ENCODE assay signal across 14 cellular contexts in genomic region chr1:81804320-81804719, GRCh38. TPM values are rescaled to one million over a fixed set of nuclear protein-coding genes. Genes with fewer than 3 reads are reported as not detected.
DNase-seq lines count a peak whose midpoint lies in the region; ATAC-seq and TF ChIP-seq lines count a peak whose summit lies in the region.
"Had no signal": no experiment of that assay in that cellular context is flagged by ENCODE, and none has a peak within 500 bp of the region (broad histone marks: within the 10 kb centered on the region; RNA-seq: fewer than 3 reads in every experiment).

No MANE protein-coding gene starts in this region.

- H3K27me3 ChIP-seq in HUES48 (ENCODE audit: control insufficient read depth, insufficient read depth, low read length) = no peaks in the 10 kb centered on the region
- H3K27me3 ChIP-seq in left lung = peaks cover 0 to 98% of the 10 kb centered on the region in 2 donors
- H3K27me3 ChIP-seq in spleen (replicated peaks in 1 of 7) = peaks cover 0 to 55% (median 28%) of the 10 kb centered on the region in 7 donors
- H3K27me3 ChIP-seq in foreskin keratinocyte = peaks cover 15% of the 10 kb centered on the region

- no peak overlapping the region for H3K9ac ChIP-seq in HUES48 (ENCODE audit: low read depth, low read length)

- no peak for TF ChIP-seq CTCF in coronary artery (IDR thresholded peaks at IDR 0.05)
- no peak for TF ChIP-seq CTCF in left lung (IDR thresholded peaks at IDR 0.05)
- no peak for TF ChIP-seq CTCF in spleen (IDR thresholded peaks at IDR 0.05 in 8 of 11, conservative IDR thresholded peaks at IDR 0.05 in 3 of 11)
- no peak for TF ChIP-seq CTCF in foreskin keratinocyte (conservative IDR thresholded peaks at IDR 0.05)

- H3K9me3 ChIP-seq in HUES48 (ENCODE audit: control insufficient read depth, insufficient read depth, low read length) (no peaks in the 10 kb centered on the region), left lung (no peaks in the 10 kb centered on the region), spleen (no peaks in the 10 kb centered on the region)
- H3K9me3 ChIP-seq: uterus had no signal

- ATAC-seq in left lung (no peak), foreskin keratinocyte (no peak)
- ATAC-seq: natural killer cell treated with Interleukin-12 subunit alpha and Interleukin-12 subunit beta and Interleukin-15 and Interleukin-18, amount 100 ng/mL, for 72 hours had no signal

- 43 to 51% (median 49%) methylated on average over 2 of the region's 2 CpGs for WGBS in spleen, 5 donors

- peak overlapping the region; percentile 86 for H3K27ac ChIP-seq in HUES48 (ENCODE audit: low read depth, low read length)
- peak overlapping the region; percentile 98 to 99 for H3K27ac ChIP-seq in coronary artery
- H3K27ac ChIP-seq in left lung = peak overlapping the region; percentile 56 to 98
- H3K27ac ChIP-seq in spleen = peak overlapping the region in 7 of 8 donors; percentile 89 to 93 (median 91)
- no peak overlapping the region for H3K27ac ChIP-seq in foreskin keratinocyte
- H3K27ac ChIP-seq: SK-N-MC had no signal

- no peaks in the 10 kb centered on the region for H3K36me3 ChIP-seq in HUES48 (ENCODE audit: control insufficient read depth, insufficient read depth, low read length)
- H3K36me3 ChIP-seq in left lung = no peaks in the 10 kb centered on the region
- no peaks in the 10 kb centered on the region for H3K36me3 ChIP-seq in spleen
- H3K36me3 ChIP-seq: uterus had no signal

- no peak for TF ChIP-seq POLR2A in spleen (IDR thresholded peaks at IDR 0.05)

- peaks cover 53% of the 10 kb centered on the region for H3K4me1 ChIP-seq in HUES48 (ENCODE audit: control insufficient read depth, insufficient read depth, low read length)
- H3K4me1 ChIP-seq in left lung = no peaks in the 10 kb centered on the region
- H3K4me1 ChIP-seq in spleen = peaks cover 0 to 35% (median 22%) of the 10 kb centered on the region in 6 donors
- H3K4me1 ChIP-seq in foreskin keratinocyte = peaks cover 6% of the 10 kb centered on the region
- H3K4me1 ChIP-seq: uterus had no signal

- intact Hi-C loops in left lung (cut with DNase I) = no loop called here
- intact Hi-C loops in spleen (cut with DNase I; ENCODE audit: low total_unique reads) = no loop called here

- H3K4me3 ChIP-seq in HUES48 (ENCODE audit: low read depth, low read length) (peak overlapping the region; percentile 99), coronary artery (peak overlapping the region; percentile 97), left lung (peak overlapping the region; percentile 57 to 63), spleen (peak overlapping the region in 7 of 8 donors; percentile 12 to 76 (median 58))

- DNase-seq in coronary artery (ENCODE audit: low spot score) = no peak
- DNase-seq in left lung = no peak
- DNase-seq in spleen = no peak
- no peak for DNase-seq in foreskin keratinocyte
- DNase-seq in stimulated activated CD4-positive, alpha-beta T cell treated with anti-CD3 and anti-CD28 coated beads, Interleukin-4, amount 100 ng/mL, for 4 hours = no peak
- DNase-seq in AG20443 (ENCODE audit: low spot score) = no peak
- no peak for DNase-seq in COLO668 (lab: John Stamatoyannopoulos, UW; ENCODE audit: unreplicated experiment)
- DNase-seq: activated CD4-positive, alpha-beta memory T cell treated with anti-CD3 and anti-CD28 coated beads, Interleukin-2, amount 10 ng/mL, durations not matched to agents 7 days and 5 days; DMS79; NCI-H226; uterus had no signal

RNA-seq across cellular contexts. Expression of gene ADGRL2, which starts 3.6 kb away (rescaled TPM):
- total RNA-seq in left lung = 100 to 1,000 TPM in 1 of 2 donors, 10 to 100 TPM in 1; 78.8 to 106 TPM
- 100 to 1,000 TPM in 2 of 7 donors, 10 to 100 TPM in 5; 36.9 to 115 (median 84.3) TPM for total RNA-seq in spleen
- polyA plus RNA-seq in spleen = 1 to 10 TPM; 5.4 to 7.8 (median 7.1) TPM
- total RNA-seq in foreskin keratinocyte = 9.8 and 15.0 TPM in 2 replicates
- 2.4 and 4.8 TPM in 2 replicates for polyA plus RNA-seq in foreskin keratinocyte
- total RNA-seq: activated CD4-positive, alpha-beta memory T cell treated with anti-CD3 and anti-CD28 coated beads, Interleukin-2, amount 10 ng/mL, durations not matched to agents 7 days and 5 days had no signal
